In genomic region chr9:134639994-134640393, GRCh38 we compare ENCODE assay signal across 14 cellular contexts. TPM values are rescaled to one million over a fixed set of nuclear protein-coding genes. Genes with fewer than 3 reads are reported as not detected.
"Had no signal": no experiment of that assay in that cellular context is flagged by ENCODE, and none has a peak within 500 bp of the region (broad histone marks: within the 10 kb centered on the region; RNA-seq: fewer than 3 reads in every experiment).

No MANE protein-coding gene starts in this region.

- H3K27ac ChIP-seq: parathyroid adenoma, thyroid gland had no signal

- ATAC-seq: activated CD4-positive, alpha-beta T cell treated with anti-CD3 and anti-CD28 coated beads for 36 hours; activated CD8-positive, alpha-beta T cell treated with anti-CD3 and anti-CD28 coated beads, Interleukin-2, amount 10 ng/mL, durations not matched to agents 7 days and 5 days; left cardiac atrium; mucosa of descending colon had no signal

- H3K9me3 Mint-ChIP-seq: T-helper 2 cell treated with Interferon-gamma antibody and Interleukin-4, amounts not matched to agents 5 μg/mL and 100 μg/mL, for 36 hours had no signal

- H3K27me3 ChIP-seq: thyroid gland had no signal

- H3K4me3 ChIP-seq: lung, mucosa of descending colon, thyroid gland had no signal

- H3K4me3 Mint-ChIP-seq: activated CD4-positive, alpha-beta T cell treated with anti-CD3 and anti-CD28 coated beads for 36 hours; activated CD8-positive, alpha-beta T cell treated with anti-CD3 and anti-CD28 coated beads, Interleukin-2, amount 10 ng/mL, durations not matched to agents 7 days and 5 days; T-helper 2 cell treated with Interferon-gamma antibody and Interleukin-4, amounts not matched to agents 5 μg/mL and 100 μg/mL, for 36 hours had no signal

- H3K4me1 ChIP-seq: parathyroid adenoma had no signal

- H3K27ac Mint-ChIP-seq: activated CD4-positive, alpha-beta T cell treated with anti-CD3 and anti-CD28 coated beads for 36 hours; activated CD8-positive, alpha-beta T cell treated with anti-CD3 and anti-CD28 coated beads, Interleukin-2, amount 10 ng/mL, durations not matched to agents 7 days and 5 days; T-helper 2 cell treated with Interferon-gamma antibody and Interleukin-4, amounts not matched to agents 5 μg/mL and 100 μg/mL, for 36 hours had no signal

- H3K9ac ChIP-seq: parathyroid adenoma had no signal

- DNase-seq: activated CD4-positive, alpha-beta T cell treated with anti-CD3 and anti-CD28 coated beads for 36 hours; activated CD8-positive, alpha-beta memory T cell treated with anti-CD3 and anti-CD28 coated beads, Interleukin-2, amount 50 U/mL, for 48 hours; activated CD8-positive, alpha-beta T cell treated with anti-CD3 and anti-CD28 coated beads, Interleukin-2, amount 10 ng/mL, durations not matched to agents 7 days and 5 days; activated naive CD4-positive, alpha-beta T cell; caudate nucleus; effector memory CD4-positive, alpha-beta T cell; left cardiac atrium; retina; thyroid gland had no signal

- H3K79me2 ChIP-seq: parathyroid adenoma had no signal

- H3K36me3 ChIP-seq: thyroid gland had no signal

RNA-seq across cellular contexts. Expression of gene COL5A1, which starts 1.6 kb away (rescaled TPM):
- polyA plus RNA-seq: neural cell had no signal
